ENCODE assay signal across 12 cellular contexts in genomic region chr4:83207497-83208105, GRCh38.
DNase-seq lines count a peak whose midpoint lies in the region; FAIRE-seq and TF ChIP-seq lines count a peak whose summit lies in the region.
"Had no signal": no experiment of that assay in that cellular context is flagged by ENCODE, and none has a peak within 500 bp of the region (broad histone marks: within the 10 kb centered on the region; RNA-seq: fewer than 3 reads in every experiment).

No MANE protein-coding gene starts in this region.

- H3K27me3 ChIP-seq in fibroblast of lung (ENCODE audit: control insufficient read depth, insufficient read depth, low read length) (no peaks in the 10 kb centered on the region), adrenal gland (no peaks in the 10 kb centered on the region), Karpas-422 (ENCODE audit: low read length) (no peaks in the 10 kb centered on the region)
- H3K27me3 ChIP-seq in CD8-positive, alpha-beta memory T cell (ENCODE audit: insufficient read depth, low read length, poor library complexity, severe bottlenecking): no peaks in the 10 kb centered on the region
- H3K27me3 ChIP-seq: sigmoid colon had no signal

- H3K4me1 Mint-ChIP-seq in osteocyte (ENCODE audit: unreplicated experiment): peaks cover 11% of the 10 kb centered on the region
- H3K4me1 Mint-ChIP-seq in CD8-positive, alpha-beta memory T cell: peaks cover 39 to 45% (median 40%) of the 10 kb centered on the region in 3 donors

- H3K27me3 Mint-ChIP-seq in osteocyte (ENCODE audit: unreplicated experiment): no peaks in the 10 kb centered on the region
- H3K27me3 Mint-ChIP-seq in CD8-positive, alpha-beta memory T cell: peaks cover 0 to 1% of the 10 kb centered on the region in 2 donors

- no peaks in the 10 kb centered on the region for H3K9me2 ChIP-seq in Karpas-422 (replicated peaks; ENCODE audit: insufficient read depth, low read length)

- H3K36me3 ChIP-seq in fibroblast of lung (ENCODE audit: control insufficient read depth, insufficient read depth, low read length) (no peaks in the 10 kb centered on the region), adrenal gland (replicated peaks in 1 of 2) (no peaks in the 10 kb centered on the region), Karpas-422 (ENCODE audit: insufficient read depth, low read length) (no peaks in the 10 kb centered on the region)
- no peaks in the 10 kb centered on the region for H3K36me3 ChIP-seq in CD8-positive, alpha-beta memory T cell (ENCODE audit: insufficient read depth, low read length)
- H3K36me3 ChIP-seq: left ventricle myocardium inferior, sigmoid colon had no signal

- POLR2A ChIA-PET in CD8-positive, alpha-beta memory T cell (lab: Charles Lee): no interaction called here

- H3K4me1 ChIP-seq in fibroblast of lung (ENCODE audit: control insufficient read depth, extremely low read depth, insufficient read depth, low read length) (peaks cover 2% of the 10 kb centered on the region), adrenal gland (replicated peaks in 1 of 2) (no peaks in the 10 kb centered on the region), Karpas-422 (ENCODE audit: low read length) (peaks cover 22% of the 10 kb centered on the region)
- peaks cover 38% of the 10 kb centered on the region for H3K4me1 ChIP-seq in CD8-positive, alpha-beta memory T cell (ENCODE audit: insufficient read depth, low read length)
- H3K4me1 ChIP-seq: left ventricle myocardium inferior had no signal

- 60 to 71% (median 63%) methylated on average over 6 of the region's 6 CpGs for WGBS in adrenal gland, 4 donors

- H3K9me3 Mint-ChIP-seq in osteocyte (ENCODE audit: unreplicated experiment): peaks cover 10% of the 10 kb centered on the region
- no peaks in the 10 kb centered on the region for H3K9me3 Mint-ChIP-seq in CD8-positive, alpha-beta memory T cell
- H3K9me3 Mint-ChIP-seq: activated naive CD4-positive, alpha-beta T cell treated with anti-CD3 and anti-CD28 coated beads for 36 hours had no signal

- CTCF ChIA-PET in CD8-positive, alpha-beta memory T cell (lab: Charles Lee): interaction anchor here (1.2 to 2.2 kb wide), 2 partner anchors 53 to 97 kb away, joined by 4 to 6 read pairs; no protein-coding TSS in a partner anchor

- no peak overlapping the region for H3K4me3 Mint-ChIP-seq in osteocyte (ENCODE audit: unreplicated experiment)
- H3K4me3 Mint-ChIP-seq in CD8-positive, alpha-beta memory T cell: no peak overlapping the region
- H3K4me3 Mint-ChIP-seq: activated naive CD4-positive, alpha-beta T cell treated with anti-CD3 and anti-CD28 coated beads for 36 hours; endodermal cell had no signal

- no peaks in the 10 kb centered on the region for H3K36me3 Mint-ChIP-seq in osteocyte (ENCODE audit: unreplicated experiment)
- peaks cover 0 to 5% (median 0%) of the 10 kb centered on the region in 3 donors for H3K36me3 Mint-ChIP-seq in CD8-positive, alpha-beta memory T cell

- H3K27ac Mint-ChIP-seq in osteocyte (ENCODE audit: unreplicated experiment): no peak overlapping the region
- no peak overlapping the region for H3K27ac Mint-ChIP-seq in CD8-positive, alpha-beta memory T cell
- H3K27ac Mint-ChIP-seq: activated naive CD4-positive, alpha-beta T cell treated with anti-CD3 and anti-CD28 coated beads for 36 hours; endodermal cell had no signal

- intact Hi-C loops in adrenal gland (cut with DNase I): no loop called here

- no peaks in the 10 kb centered on the region for H4K20me1 ChIP-seq in fibroblast of lung (ENCODE audit: control insufficient read depth, extremely low read depth, insufficient read depth, low read length)
- H4K20me1 ChIP-seq in Karpas-422 (ENCODE audit: insufficient read depth, low read depth, low read length): no peaks in the 10 kb centered on the region

- TF ChIP-seq CTCF in fibroblast of lung (conservative IDR thresholded peaks at IDR 0.05 in 1 of 2, IDR thresholded peaks at IDR 0.05 in 1 of 2; ENCODE audit: low read depth in 1 of 2, low read length in 2 of 2) (no peak), osteocyte (IDR thresholded peaks at IDR 0.05) (no peak), adrenal gland (IDR thresholded peaks at IDR 0.05) (no peak)

- H3K4me2 ChIP-seq in fibroblast of lung (ENCODE audit: extremely low read depth, insufficient read depth, low read length) (peak overlapping the region; percentile 59), Karpas-422 (ENCODE audit: low read depth, low read length, poor library complexity, severe bottlenecking) (no peak overlapping the region)

- H3K27ac ChIP-seq in fibroblast of lung (ENCODE audit: insufficient read depth, low read length) (no peak overlapping the region), adrenal gland (no peak overlapping the region), Karpas-422 (ENCODE audit: low read length) (no peak overlapping the region)
- H3K27ac ChIP-seq in CD8-positive, alpha-beta memory T cell (ENCODE audit: low read depth, low read length): no peak overlapping the region
- H3K27ac ChIP-seq: left ventricle myocardium inferior, sigmoid colon had no signal

- peak; percentile 88 for DNase-seq in ELF-1 (ENCODE audit: low read depth, low spot score)
- peak; percentile 90 for DNase-seq in RCC 7860 (ENCODE audit: low spot score)
- DNase-seq in fibroblast of lung (ENCODE audit: low read depth in 2 of 2): peak; percentile 45 to 91
- peak; percentile 4 for DNase-seq in osteocyte (ENCODE audit: extremely low spot score, unreplicated experiment)
- DNase-seq in adrenal gland: no peak
- DNase-seq in activated CD4-positive, alpha-beta T cell treated with anti-CD3 and anti-CD28 coated beads for 4 hours: no peak
- DNase-seq in Karpas-422: no peak
- no peak for DNase-seq in CD8-positive, alpha-beta memory T cell
- DNase-seq: activated naive CD4-positive, alpha-beta T cell treated with anti-CD3 and anti-CD28 coated beads for 36 hours; endodermal cell; left ventricle myocardium inferior; sigmoid colon had no signal

- H3K9ac ChIP-seq in fibroblast of lung (ENCODE audit: insufficient read depth, low read length) (no peak overlapping the region), Karpas-422 (ENCODE audit: low read length) (no peak overlapping the region)

- TF ChIP-seq POLR2A in adrenal gland (IDR thresholded peaks at IDR 0.05): no peak

- peak; percentile 97 for FAIRE-seq in RCC 7860 (lab: Jason Lieb, UNC)

- H3K9me3 ChIP-seq in fibroblast of lung (ENCODE audit: control insufficient read depth, insufficient read depth, low read depth, low read length) (no peaks in the 10 kb centered on the region), adrenal gland (replicated peaks in 1 of 3) (no peaks in the 10 kb centered on the region), Karpas-422 (ENCODE audit: low read length) (no peaks in the 10 kb centered on the region)
- no peaks in the 10 kb centered on the region for H3K9me3 ChIP-seq in CD8-positive, alpha-beta memory T cell (ENCODE audit: low read length)
- H3K9me3 ChIP-seq: left ventricle myocardium inferior had no signal

- H2AFZ ChIP-seq in fibroblast of lung (ENCODE audit: low read length) (no peak overlapping the region), Karpas-422 (ENCODE audit: low read length) (no peak overlapping the region)

- H3K79me2 ChIP-seq in fibroblast of lung (ENCODE audit: control insufficient read depth, insufficient read depth, low read length): no peaks in the 10 kb centered on the region
- no peaks in the 10 kb centered on the region for H3K79me2 ChIP-seq in Karpas-422 (ENCODE audit: low read length)

- no peak overlapping the region for H3K4me3 ChIP-seq in fibroblast of lung (replicated peaks in 1 of 4; ENCODE audit: control extremely low read depth in 1 of 4, insufficient read depth in 1 of 4, low read depth in 3 of 4, low read length in 4 of 4)
- no peak overlapping the region for H3K4me3 ChIP-seq in adrenal gland
- H3K4me3 ChIP-seq in Karpas-422 (ENCODE audit: low read length): no peak overlapping the region
- H3K4me3 ChIP-seq in CD8-positive, alpha-beta memory T cell (ENCODE audit: low read length): no peak overlapping the region
- H3K4me3 ChIP-seq: left ventricle myocardium inferior, sigmoid colon had no signal

Comparison
In these comparisons a context has a peak if more than half of its experiments do, and no peak if none do; other contexts are left out.
1. DNase-seq: peak in ELF-1 (single experiment), RCC 7860 (single experiment), fibroblast of lung (2 of 2) and osteocyte (single experiment); none in adrenal gland (0 of 7), activated CD4-positive, alpha-beta T cell treated with anti-CD3 and anti-CD28 coated beads for 4 hours (0 of 2), Karpas-422 (single experiment) and CD8-positive, alpha-beta memory T cell (0 of 5).